Comparison of ENCODE assay signal across 13 cellular contexts in the genomic region with DNA sequence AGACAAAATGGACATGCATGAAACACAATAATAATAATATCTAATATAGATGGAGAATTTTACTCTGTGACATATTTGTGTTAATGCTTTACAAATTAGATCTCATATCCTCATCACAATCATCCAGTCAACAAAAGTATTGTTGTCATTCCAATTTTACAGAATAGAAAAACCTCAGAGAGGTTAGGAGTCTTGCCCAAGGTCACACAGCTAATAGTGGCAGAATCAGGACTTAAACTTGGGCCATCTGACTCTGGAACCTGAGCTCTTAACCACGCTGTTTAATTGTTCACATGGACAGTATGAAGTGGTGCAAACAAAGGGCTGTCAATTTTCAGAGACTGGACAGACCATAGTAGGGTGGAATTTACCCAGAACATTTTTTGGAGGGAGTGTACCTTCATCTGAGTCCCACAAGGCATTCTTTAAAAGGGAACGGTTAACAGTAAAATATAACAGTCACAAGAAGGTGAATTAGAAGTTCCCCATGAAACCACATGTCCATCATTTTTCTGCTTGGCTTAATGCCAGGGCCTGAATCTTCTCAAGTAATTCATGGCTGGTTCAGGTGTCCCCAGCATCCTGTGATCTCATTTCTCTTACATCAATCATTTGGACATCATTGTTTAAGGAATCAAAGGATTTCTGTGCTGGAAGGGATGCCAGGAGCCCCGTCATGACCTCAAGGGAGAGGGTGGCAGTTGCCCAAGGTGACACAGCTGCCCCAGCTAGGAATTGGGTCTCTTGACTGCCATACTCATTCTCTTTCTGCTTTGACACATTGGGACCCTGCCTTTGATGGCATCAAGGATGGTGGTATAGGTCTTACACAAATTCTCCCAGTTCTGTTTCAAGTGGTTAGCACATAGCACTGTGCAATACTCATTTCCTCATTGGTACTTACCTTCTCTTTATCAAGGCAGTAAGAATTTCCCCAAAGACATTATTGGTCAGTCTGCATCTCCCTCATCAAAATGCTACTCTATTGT. TPM values are rescaled to one million over a fixed set of nuclear protein-coding genes. Genes with fewer than 3 reads are reported as not detected.
DNase-seq lines count a peak whose midpoint lies in the region; ATAC-seq lines count a peak whose summit lies in the region.
"Had no signal": no experiment of that assay in that cellular context is flagged by ENCODE, and none has a peak within 500 bp of the region (broad histone marks: within the 10 kb centered on the region; RNA-seq: fewer than 3 reads in every experiment).

No MANE protein-coding gene starts in this region.

- ATAC-seq in GM21717 (IDR thresholded peaks at IDR 0.05; ENCODE audit: unreplicated experiment): peak; percentile 90
- peak; percentile 26 for ATAC-seq in memory B cell (ENCODE audit: low read depth)
- ATAC-seq: left ventricle myocardium superior had no signal

- no peaks in the 10 kb centered on the region for H3K79me2 ChIP-seq in Karpas-422 (ENCODE audit: low read length)

- no peaks in the 10 kb centered on the region for H3K9me3 ChIP-seq in Karpas-422 (ENCODE audit: low read length)

- H3K27me3 ChIP-seq in Karpas-422 (ENCODE audit: low read length): no peaks in the 10 kb centered on the region

- H3K36me3 Mint-ChIP-seq in memory B cell: no peaks in the 10 kb centered on the region
- H3K36me3 Mint-ChIP-seq: brain had no signal

- H3K27ac ChIP-seq in Karpas-422 (ENCODE audit: low read length): peak overlapping the region; percentile 61
- H3K27ac ChIP-seq: RWPE1 had no signal

- no peaks in the 10 kb centered on the region for H3K36me3 ChIP-seq in Karpas-422 (ENCODE audit: insufficient read depth, low read length)

- no peak overlapping the region for H3K4me3 ChIP-seq in Karpas-422 (ENCODE audit: low read length)

- H3K9ac ChIP-seq in Karpas-422 (ENCODE audit: low read length): peak overlapping the region; percentile 21; the same call in 1 of the 2 replicates

- no peaks in the 10 kb centered on the region for H3K9me3 Mint-ChIP-seq in memory B cell
- H3K9me3 Mint-ChIP-seq: brain had no signal

- no peaks in the 10 kb centered on the region for H4K20me1 ChIP-seq in Karpas-422 (ENCODE audit: insufficient read depth, low read depth, low read length)

- peaks cover 10% of the 10 kb centered on the region for H3K4me1 Mint-ChIP-seq in memory B cell

- DNase-seq in DMS153 (lab: John Stamatoyannopoulos, UW): peak; percentile 13
- no peak for DNase-seq in DMS153 treated with DMSO at 0.1 percent for 48 hours (lab: John Stamatoyannopoulos, UW; ENCODE audit: unreplicated experiment)
- DNase-seq in Karpas-422: peak; percentile 85
- DNase-seq in memory B cell (ENCODE audit: low spot score in 2 of 2): no peak
- no peak for DNase-seq in NK-92 treated with Interleukin-12 subunit alpha and Interleukin-12 subunit beta, amount 100 ng/mL, for 24 hours (lab: John Stamatoyannopoulos, UW)
- no peak for DNase-seq in NCI-H2107 treated with DMSO at 0.1 percent for 48 hours (lab: John Stamatoyannopoulos, UW; ENCODE audit: unreplicated experiment)
- DNase-seq in inferior parietal cortex (ENCODE audit: extremely low spot score): no peak
- DNase-seq: activated CD4-positive, alpha-beta T cell treated with anti-CD3 and anti-CD28 coated beads, Interleukin-2, amount 50 U/mL, for 4 hours; left ventricle myocardium superior; NCI-H1092 treated with DMSO at 0.1 percent for 48 hours had no signal

- H3K27me3 Mint-ChIP-seq in memory B cell: peaks cover 3% of the 10 kb centered on the region

- no peak overlapping the region for H3K4me3 Mint-ChIP-seq in memory B cell
- H3K4me3 Mint-ChIP-seq: brain had no signal

- H3K4me2 ChIP-seq in Karpas-422 (ENCODE audit: low read depth, low read length, poor library complexity, severe bottlenecking): peak overlapping the region; percentile 43

- peaks cover 72% of the 10 kb centered on the region for H3K4me1 ChIP-seq in Karpas-422 (ENCODE audit: low read length)

- H2AFZ ChIP-seq in Karpas-422 (ENCODE audit: low read length): peak overlapping the region; percentile 61

- H3K9me2 ChIP-seq in Karpas-422 (replicated peaks; ENCODE audit: insufficient read depth, low read length): no peaks in the 10 kb centered on the region

- no peak overlapping the region for H3K27ac Mint-ChIP-seq in memory B cell

RNA-seq across cellular contexts. Expression of gene CCDC93, which starts 35.6 kb away (rescaled TPM):
- total RNA-seq in Karpas-422 (2014; rRNA removed; shearing (Covaris generic); ENCODE audit: low replicate concordance): 22.6 and 24.6 TPM in 2 replicates

RNA-seq across cellular contexts. Expression of gene INSIG2, which starts 38.8 kb away (rescaled TPM):
- total RNA-seq in Karpas-422 (2014; rRNA removed; shearing (Covaris generic); ENCODE audit: low replicate concordance): 17.8 and 37.6 TPM in 2 replicates

Comparison
In these comparisons a context has a peak if more than half of its experiments do, and no peak if none do; other contexts are left out.
1. DNase-seq: peak in DMS153 (single experiment) and Karpas-422 (single experiment); none in DMS153 treated with DMSO at 0.1 percent for 48 hours (single experiment), memory B cell (0 of 2), NK-92 treated with Interleukin-12 subunit alpha and Interleukin-12 subunit beta, amount 100 ng/mL, for 24 hours (single experiment), NCI-H2107 treated with DMSO at 0.1 percent for 48 hours (single experiment) and inferior parietal cortex (single experiment).